Comparison of ENCODE assay signal across 13 cellular contexts in the genomic region with DNA sequence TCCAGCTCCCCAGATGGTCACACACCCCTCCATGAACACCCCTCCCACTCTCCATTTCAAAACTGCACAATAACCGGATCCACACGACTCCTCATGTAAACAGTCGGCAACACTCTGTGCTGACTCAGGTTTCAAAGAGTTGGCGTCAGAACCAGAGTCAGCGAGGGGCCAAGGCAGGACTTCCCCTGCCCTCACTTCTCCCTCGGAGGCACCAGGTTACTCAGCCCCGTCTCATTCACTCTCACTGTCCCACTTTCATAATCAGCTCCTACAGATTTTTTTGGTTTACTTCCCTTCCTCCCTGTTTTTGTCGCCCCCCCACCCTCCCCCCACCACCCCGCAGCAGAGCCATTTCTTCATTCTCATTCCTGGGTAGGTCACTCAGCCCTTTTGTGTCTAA. TPM values are rescaled to one million over a fixed set of nuclear protein-coding genes. Genes with fewer than 3 reads are reported as not detected.
A peak's percentile ranks its signal among the peaks of the same experiment; 100 is the strongest.
DNase-seq lines count a peak whose midpoint lies in the region; ATAC-seq, FAIRE-seq and TF ChIP-seq lines count a peak whose summit lies in the region.
"Had no signal": no experiment of that assay in that cellular context is flagged by ENCODE, and none has a peak within 500 bp of the region (broad histone marks: within the 10 kb centered on the region; RNA-seq: fewer than 3 reads in every experiment).

No MANE protein-coding gene starts in this region.

- H3K9ac ChIP-seq in astrocyte (ENCODE audit: low read length), result peak overlapping the region; percentile 27

- TF ChIP-seq CTCF in astrocyte (IDR thresholded peaks at IDR 0.05; ENCODE audit: insufficient read depth, low read depth, low read length) (no peak), neutrophil (IDR thresholded peaks at IDR 0.05) (no peak)

- no peak overlapping the region for H3K4me3 Mint-ChIP-seq in astrocyte (ENCODE audit: unreplicated experiment)

- peak overlapping the region; percentile 65 for H3K4me2 ChIP-seq in astrocyte (ENCODE audit: low read length)

- no peak overlapping the region for H3K4me3 ChIP-seq in astrocyte (ENCODE audit: insufficient read depth, low read depth, low read length)
- peak overlapping the region in 1 of 2 experiments; percentile 4 for H3K4me3 ChIP-seq in neutrophil (ENCODE audit: low read depth in 1 of 2, low read length in 1 of 2)
- H3K4me3 ChIP-seq: skin epidermis, thyroid gland had no signal

- H3K9me3 ChIP-seq in astrocyte (ENCODE audit: insufficient read depth, low read depth, low read length), result no peaks in the 10 kb centered on the region
- H3K9me3 ChIP-seq in neutrophil, result no peaks in the 10 kb centered on the region
- H3K9me3 ChIP-seq: thyroid gland had no signal

- ATAC-seq in activated CD4-positive, CD25-positive, alpha-beta regulatory T cell treated with anti-CD3 and anti-CD28 coated beads, Interleukin-2, amount 50 U/mL, for 24 hours, result peak; percentile 76 to 82
- no peak for ATAC-seq in HG03378 (IDR thresholded peaks at IDR 0.05; ENCODE audit: unreplicated experiment)
- no peak for ATAC-seq in HG03159 (IDR thresholded peaks at IDR 0.05; ENCODE audit: unreplicated experiment)

- H3K27ac ChIP-seq in astrocyte (ENCODE audit: low read depth, low read length), result peak overlapping the region; percentile 25
- H3K27ac ChIP-seq in neutrophil, result peak overlapping the region; percentile 65
- H3K27ac ChIP-seq: skin epidermis, thyroid gland had no signal

- peaks cover 24% of the 10 kb centered on the region for H3K79me2 ChIP-seq in astrocyte (ENCODE audit: insufficient read depth, low read length)

- H3K36me3 ChIP-seq in astrocyte (ENCODE audit: insufficient read depth, low read length), result no peaks in the 10 kb centered on the region
- no peaks in the 10 kb centered on the region for H3K36me3 ChIP-seq in neutrophil
- H3K36me3 ChIP-seq: thyroid gland had no signal

- no peak for DNase-seq in activated CD4-positive, CD25-positive, alpha-beta regulatory T cell treated with anti-CD3 and anti-CD28 coated beads, Interleukin-2, amount 50 U/mL, for 72 hours
- DNase-seq in KBM-7 (peak; percentile 43), astrocyte (ENCODE audit: low read depth) (peak; percentile 66), middle frontal gyrus (ENCODE audit: extremely low spot score, low spot score) (no peak)
- DNase-seq: left cardiac atrium, thyroid gland had no signal

- H2AFZ ChIP-seq in astrocyte (ENCODE audit: low read depth, low read length), result no peak overlapping the region

- peaks cover 24% of the 10 kb centered on the region for H3K4me1 Mint-ChIP-seq in astrocyte (ENCODE audit: low read depth, unreplicated experiment)

- no peaks in the 10 kb centered on the region for H3K36me3 Mint-ChIP-seq in astrocyte (ENCODE audit: low read depth, unreplicated experiment)

- peak; percentile 91 for FAIRE-seq in astrocyte (lab: Jason Lieb, UNC)
- FAIRE-seq: A204.1, endometrium had no signal

- no peaks in the 10 kb centered on the region for H3K9me3 Mint-ChIP-seq in astrocyte (ENCODE audit: unreplicated experiment)

- no peaks in the 10 kb centered on the region for H3K27me3 Mint-ChIP-seq in astrocyte (ENCODE audit: low read depth, unreplicated experiment)

- peaks cover 15% of the 10 kb centered on the region for H4K20me1 ChIP-seq in astrocyte (ENCODE audit: insufficient read depth, low read length)

- no peak overlapping the region for H3K27ac Mint-ChIP-seq in astrocyte (ENCODE audit: unreplicated experiment)

- H3K4me1 ChIP-seq in astrocyte (ENCODE audit: insufficient read depth, low read length) (peaks cover 26% of the 10 kb centered on the region), neutrophil (ENCODE audit: control insufficient read depth in 1 of 2, insufficient read depth in 1 of 2, low read depth in 1 of 2, low read length in 1 of 2) (peaks cover 17 to 30% of the 10 kb centered on the region in 2 experiments)
- H3K4me1 ChIP-seq: thyroid gland had no signal

- H3K27me3 ChIP-seq in astrocyte (ENCODE audit: insufficient read depth, low read length) (no peaks in the 10 kb centered on the region), neutrophil (peaks cover 42% of the 10 kb centered on the region)
- H3K27me3 ChIP-seq: thyroid gland had no signal

- in situ Hi-C loops in KBM-7 (cut with MboI; ENCODE audit: low pct_unique_long_range_greater_than_20kb, low sequenced_read_pairs), result no loop called here

RNA-seq across cellular contexts. Expression of a gene that starts 2.7 kb away (rescaled TPM):
- 479 and 678 TPM in 2 replicates for total RNA-seq in astrocyte

RNA-seq across cellular contexts. Expression of a gene that starts 18.5 kb away (rescaled TPM):
- total RNA-seq in astrocyte, result 44.0 and 48.7 TPM in 2 replicates

RNA-seq across cellular contexts. Expression of a gene that starts 40.1 kb away (rescaled TPM):
- total RNA-seq in astrocyte, result 1.6 and 2.2 TPM in 2 replicates

RNA-seq across cellular contexts. Expression of a gene that starts 50.2 kb away (rescaled TPM):
- total RNA-seq in astrocyte, result 0.17 and 1.1 TPM in 2 replicates

Comparison
In these comparisons a context has a peak if more than half of its experiments do, and no peak if none do; other contexts are left out.
1. ATAC-seq: peak in activated CD4-positive, CD25-positive, alpha-beta regulatory T cell treated with anti-CD3 and anti-CD28 coated beads, Interleukin-2, amount 50 U/mL, for 24 hours (2 of 2); none in HG03378 (single experiment) and HG03159 (single experiment).
2. DNase-seq: peak in KBM-7 (single experiment) and astrocyte (single experiment); none in activated CD4-positive, CD25-positive, alpha-beta regulatory T cell treated with anti-CD3 and anti-CD28 coated beads, Interleukin-2, amount 50 U/mL, for 72 hours (single experiment) and middle frontal gyrus (single experiment).